Comparison of ENCODE assay signal across 17 cellular contexts in the genomic region with DNA sequence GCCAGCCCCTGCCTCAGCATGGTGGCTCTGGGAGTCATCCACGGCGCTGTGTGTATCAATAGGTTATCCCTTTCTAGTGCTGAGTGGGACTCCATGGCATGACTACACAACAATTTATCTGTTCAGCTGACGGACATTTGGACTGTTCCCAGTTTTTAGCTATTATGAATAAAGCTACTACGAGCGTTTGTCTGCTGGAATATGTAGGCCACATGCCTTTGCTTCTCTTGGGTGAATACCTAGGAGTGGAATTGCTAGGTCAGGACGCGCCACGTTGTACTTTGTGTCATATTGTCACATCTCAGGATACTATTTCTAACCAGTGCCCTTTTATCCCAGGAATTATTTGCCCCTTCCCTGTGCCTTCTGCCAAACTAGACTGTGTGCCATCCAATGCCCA.
"Had no signal": no experiment of that assay in that cellular context is flagged by ENCODE, and none has a peak within 500 bp of the region (broad histone marks: within the 10 kb centered on the region; RNA-seq: fewer than 3 reads in every experiment).

No MANE protein-coding gene starts in this region.

- H3K27ac ChIP-seq: cardiac muscle cell, esophagus squamous epithelium, suprapubic skin, upper lobe of right lung had no signal

- H3K9me3 ChIP-seq: esophagus squamous epithelium, suprapubic skin, upper lobe of right lung had no signal

- ATAC-seq: activated naive CD8-positive, alpha-beta T cell treated with anti-CD3 and anti-CD28 coated beads, Interleukin-2, amount 50 U/mL, for 24 hours; activated T-cell treated with anti-CD3 and anti-CD28 coated beads, Interleukin-2, amount 50 U/mL, for 4 hours; naive thymus-derived CD8-positive, alpha-beta T cell; stimulated activated naive CD8-positive, alpha-beta T cell treated with anti-CD3 and anti-CD28 coated beads, Interleukin-15, Interleukin-2, amounts not matched to agents 100 U/mL and 50 U/mL, for 24 hours; upper lobe of right lung had no signal

- H3K4me3 ChIP-seq: cardiac muscle cell, esophagus squamous epithelium, suprapubic skin, upper lobe of right lung had no signal

- H3K9me3 Mint-ChIP-seq: activated naive CD4-positive, alpha-beta T cell treated with anti-CD3 and anti-CD28 coated beads, Interleukin-2, amount 10 ng/mL, durations not matched to agents 7 days and 5 days; activated naive CD8-positive, alpha-beta T cell treated with anti-CD3 and anti-CD28 coated beads, Interleukin-2, amount 50 U/mL, for 24 hours; activated T-cell treated with anti-CD3 and anti-CD28 coated beads, Interleukin-2, amount 50 U/mL, for 4 hours; naive thymus-derived CD8-positive, alpha-beta T cell had no signal

- H3K27ac Mint-ChIP-seq: activated naive CD4-positive, alpha-beta T cell treated with anti-CD3 and anti-CD28 coated beads, Interleukin-2, amount 10 ng/mL, durations not matched to agents 7 days and 5 days; activated naive CD8-positive, alpha-beta T cell treated with anti-CD3 and anti-CD28 coated beads, Interleukin-2, amount 50 U/mL, for 24 hours had no signal

- DNase-seq: activated CD4-positive, alpha-beta T cell treated with anti-CD3 and anti-CD28 coated beads, Interleukin-2, amount 50 U/mL, for 1 hour; activated CD8-positive, alpha-beta memory T cell treated with anti-CD3 and anti-CD28 coated beads, Interleukin-2, amount 50 U/mL, for 4 hours; activated effector memory CD4-positive, alpha-beta T cell treated with Interleukin-2 at 50 U/mL for 16 hours; activated naive CD4-positive, alpha-beta T cell treated with anti-CD3 and anti-CD28 coated beads, Interleukin-2, amount 10 ng/mL, durations not matched to agents 7 days and 5 days; activated naive CD8-positive, alpha-beta T cell treated with anti-CD3 and anti-CD28 coated beads, Interleukin-2, amount 50 U/mL, for 24 hours; activated T-cell treated with anti-CD3 and anti-CD28 coated beads, Interleukin-2, amount 50 U/mL, for 4 hours; anterior cingulate cortex; effector memory CD4-positive, alpha-beta T cell; esophagus squamous epithelium; left cardiac atrium; naive thymus-derived CD8-positive, alpha-beta T cell; stimulated activated CD4-positive, alpha-beta T cell treated with anti-CD3 and anti-CD28 coated beads, Interleukin-2, amount 100 ng/mL, for 24 hours; stimulated activated naive CD8-positive, alpha-beta T cell treated with anti-CD3 and anti-CD28 coated beads, Interleukin-15, Interleukin-2, amounts not matched to agents 100 U/mL and 50 U/mL, for 24 hours; T1000; upper lobe of right lung had no signal

- H3K36me3 ChIP-seq: cardiac muscle cell, esophagus squamous epithelium, suprapubic skin, upper lobe of right lung had no signal

- H3K27me3 ChIP-seq: cardiac muscle cell, esophagus squamous epithelium, suprapubic skin, upper lobe of right lung had no signal

- H3K27me3 Mint-ChIP-seq: activated naive CD8-positive, alpha-beta T cell treated with anti-CD3 and anti-CD28 coated beads, Interleukin-2, amount 50 U/mL, for 24 hours had no signal

- H3K4me3 Mint-ChIP-seq: activated naive CD4-positive, alpha-beta T cell treated with anti-CD3 and anti-CD28 coated beads, Interleukin-2, amount 10 ng/mL, durations not matched to agents 7 days and 5 days; activated naive CD8-positive, alpha-beta T cell treated with anti-CD3 and anti-CD28 coated beads, Interleukin-2, amount 50 U/mL, for 24 hours; activated T-cell treated with anti-CD3 and anti-CD28 coated beads, Interleukin-2, amount 50 U/mL, for 4 hours; naive thymus-derived CD8-positive, alpha-beta T cell had no signal

- H3K4me1 Mint-ChIP-seq: activated naive CD4-positive, alpha-beta T cell treated with anti-CD3 and anti-CD28 coated beads, Interleukin-2, amount 10 ng/mL, durations not matched to agents 7 days and 5 days; activated naive CD8-positive, alpha-beta T cell treated with anti-CD3 and anti-CD28 coated beads, Interleukin-2, amount 50 U/mL, for 24 hours had no signal

- H3K36me3 Mint-ChIP-seq: activated naive CD4-positive, alpha-beta T cell treated with anti-CD3 and anti-CD28 coated beads, Interleukin-2, amount 10 ng/mL, durations not matched to agents 7 days and 5 days; naive thymus-derived CD8-positive, alpha-beta T cell had no signal
